8 cellular contexts compared by ENCODE assay signal in genomic region chr3:153970735-153971347, GRCh38.
A peak's percentile ranks its signal among the peaks of the same experiment; 100 is the strongest.
DNase-seq lines count a peak whose midpoint lies in the region; ATAC-seq and TF ChIP-seq lines count a peak whose summit lies in the region.

No MANE protein-coding gene starts in this region.

- H4K20me1 ChIP-seq in GM23248 (ENCODE audit: insufficient read depth) = no peaks in the 10 kb centered on the region

- no peaks in the 10 kb centered on the region for H3K9me2 ChIP-seq in GM23248 (ENCODE audit: insufficient read depth)

- H3K4me1 ChIP-seq in GM23248 (ENCODE audit: insufficient read depth) (no peaks in the 10 kb centered on the region), foreskin keratinocyte (no peaks in the 10 kb centered on the region)

- peak; percentile 31 for DNase-seq in GM23248
- DNase-seq in SK-N-DZ (ENCODE audit: low spot score) = peak; percentile 15
- DNase-seq in foreskin keratinocyte = no peak
- DNase-seq in DMS79 treated with DMSO at 0.1 percent for 48 hours (lab: John Stamatoyannopoulos, UW) = no peak
- no peak for DNase-seq in activated CD4-positive, alpha-beta T cell treated with anti-CD3 and anti-CD28 coated beads for 1 hour
- DNase-seq in NCI-H2196 (lab: John Stamatoyannopoulos, UW; ENCODE audit: unreplicated experiment) = no peak
- no peak for DNase-seq in middle frontal gyrus (ENCODE audit: extremely low spot score, low spot score)

- H3K79me2 ChIP-seq in GM23248 (ENCODE audit: insufficient read depth) = no peaks in the 10 kb centered on the region

- no peaks in the 10 kb centered on the region for H3F3A ChIP-seq in GM23248 (ENCODE audit: insufficient read depth)

- H3K36me3 ChIP-seq in GM23248 (ENCODE audit: low read depth) = no peaks in the 10 kb centered on the region

- H3K9ac ChIP-seq in GM23248 = no peak overlapping the region

- TF ChIP-seq CTCF in 22Rv1 (IDR thresholded peaks at IDR 0.05) (peak; percentile 75), foreskin keratinocyte (conservative IDR thresholded peaks at IDR 0.05) (peak; percentile 70)

- H3K27me3 ChIP-seq in GM23248 (replicated peaks; ENCODE audit: insufficient read depth) (no peaks in the 10 kb centered on the region), foreskin keratinocyte (no peaks in the 10 kb centered on the region)

- no peak overlapping the region for H3K4me3 ChIP-seq in GM23248

- WGBS in GM23248 (ENCODE audit: low coverage in 1 of 2, low lambda C conversion rate in 2 of 2, missing lambda C conversion rate in 2 of 2), 2 experiments = 0 to 4% methylated on average over 1 of the region's 1 CpG

- in situ Hi-C loops in GM23248 (cut with MboI) = no loop called here

- H2AFZ ChIP-seq in GM23248 = no peak overlapping the region

- peak; percentile 41 for ATAC-seq in foreskin keratinocyte

- H3K9me3 ChIP-seq in GM23248 (ENCODE audit: low read depth) = no peaks in the 10 kb centered on the region

- H3K4me2 ChIP-seq in GM23248 (ENCODE audit: unreplicated experiment) = no peak overlapping the region

- H3K27ac ChIP-seq in 22Rv1 = no peak overlapping the region
- no peak overlapping the region for H3K27ac ChIP-seq in GM23248
- H3K27ac ChIP-seq in foreskin keratinocyte = no peak overlapping the region

Comparison
In these comparisons a context has a peak if more than half of its experiments do, and no peak if none do; other contexts are left out.
1. DNase-seq: peak in GM23248 (single experiment) and SK-N-DZ (single experiment); none in foreskin keratinocyte (0 of 2), DMS79 treated with DMSO at 0.1 percent for 48 hours (single experiment), activated CD4-positive, alpha-beta T cell treated with anti-CD3 and anti-CD28 coated beads for 1 hour (single experiment), NCI-H2196 (single experiment) and middle frontal gyrus (single experiment).